In the genomic region with DNA sequence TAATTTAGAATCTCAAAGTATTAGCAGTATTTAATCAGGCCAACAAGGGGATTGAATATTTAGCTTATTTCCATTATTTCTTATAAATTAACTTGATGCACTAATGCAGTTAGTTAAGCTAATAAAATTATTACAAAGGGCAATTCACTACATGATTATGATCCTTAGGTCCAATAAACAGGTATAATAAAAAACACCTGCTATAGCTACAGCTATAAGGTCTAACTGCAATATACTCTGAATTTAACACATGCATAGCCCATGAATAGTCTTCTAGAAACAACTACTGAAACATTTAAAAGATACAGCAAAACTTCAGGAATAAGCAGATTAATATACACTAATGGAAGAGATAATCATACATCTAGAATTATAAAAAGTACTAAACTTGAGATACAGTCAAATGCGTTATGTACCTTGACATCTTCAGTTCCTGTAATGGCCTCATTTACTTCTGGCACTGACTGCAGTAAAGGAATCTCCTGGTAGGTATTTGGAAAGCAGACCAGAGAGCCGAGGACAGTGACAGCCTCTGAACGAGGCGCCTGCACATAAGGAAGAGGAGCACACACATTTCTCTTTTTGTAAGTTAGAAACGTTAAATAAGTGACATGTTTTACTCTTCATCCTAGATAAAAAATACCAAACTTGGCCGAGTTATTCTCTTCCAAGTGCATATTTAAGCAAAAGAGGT, we compare ENCODE assay signal across 34 cellular contexts.
"Had no signal": no experiment of that assay in that cellular context is flagged by ENCODE, and none has a peak within 500 bp of the region (broad histone marks: within the 10 kb centered on the region; RNA-seq: fewer than 3 reads in every experiment).

No MANE protein-coding gene starts in this region.

- H3K9me3 Mint-ChIP-seq: activated B cell treated with CpG ODN at 0.5 μM for 24 hours; activated CD4-positive, alpha-beta memory T cell treated with anti-CD3 and anti-CD28 coated beads for 36 hours; activated naive CD4-positive, alpha-beta T cell treated with anti-CD3 and anti-CD28 coated beads for 36 hours; activated naive CD4-positive, alpha-beta T cell treated with anti-CD3 and anti-CD28 coated beads, Interleukin-2, amount 50 U/mL, for 24 hours; activated naive CD8-positive, alpha-beta T cell treated with anti-CD3 and anti-CD28 coated beads for 36 hours; activated naive CD8-positive, alpha-beta T cell treated with anti-CD3 and anti-CD28 coated beads, Interleukin-2, amount 50 U/mL, for 24 hours; activated T-helper 1 cell treated with anti-CD3 and anti-CD28 coated beads, Interleukin-12 subunit alpha, Interleukin-12 subunit beta, Interleukin-2, Interleukin-4 antibody, amounts not matched to agents 30 ng/mL and 10 ng/mL and 1 ng/mL, durations not matched to agents 14 hours and 24 hours and 36 hours; activated T-helper 2 cell treated with anti-CD3 and anti-CD28 coated beads, Interferon-gamma antibody, Interleukin-2, Interleukin-4, amounts not matched to agents 10 μg/mL and 5 μg/mL and 100 μg/mL, durations not matched to agents 14 hours and 24 hours and 36 hours; effector memory CD8-positive, alpha-beta T cell; T-helper 2 cell treated with Interferon-gamma antibody and Interleukin-4, amounts not matched to agents 5 μg/mL and 100 μg/mL, for 36 hours had no signal

- H3K4me1 Mint-ChIP-seq: activated B cell treated with CpG ODN at 0.5 μM for 24 hours; activated CD8-positive, alpha-beta memory T cell treated with anti-CD3 and anti-CD28 coated beads, Interleukin-2, amount 10 ng/mL, durations not matched to agents 7 days and 5 days; activated naive CD4-positive, alpha-beta T cell treated with anti-CD3 and anti-CD28 coated beads, Interleukin-2, amount 50 U/mL, for 24 hours; activated naive CD8-positive, alpha-beta T cell treated with anti-CD3 and anti-CD28 coated beads for 36 hours; activated naive CD8-positive, alpha-beta T cell treated with anti-CD3 and anti-CD28 coated beads, Interleukin-2, amount 50 U/mL, for 24 hours; T-helper 17 cell had no signal

- H3K36me3 Mint-ChIP-seq: activated CD8-positive, alpha-beta memory T cell treated with anti-CD3 and anti-CD28 coated beads, Interleukin-2, amount 10 ng/mL, durations not matched to agents 7 days and 5 days; activated naive CD8-positive, alpha-beta T cell treated with anti-CD3 and anti-CD28 coated beads for 36 hours had no signal

- H3K4me3 Mint-ChIP-seq: activated B cell treated with CpG ODN at 0.5 μM for 24 hours; activated CD4-positive, alpha-beta memory T cell treated with anti-CD3 and anti-CD28 coated beads for 36 hours; activated CD8-positive, alpha-beta memory T cell treated with anti-CD3 and anti-CD28 coated beads, Interleukin-2, amount 10 ng/mL, durations not matched to agents 7 days and 5 days; activated CD8-positive, alpha-beta T cell treated with anti-CD3 and anti-CD28 coated beads, Interleukin-2, amount 10 ng/mL, durations not matched to agents 7 days and 5 days; activated naive CD4-positive, alpha-beta T cell treated with anti-CD3 and anti-CD28 coated beads for 36 hours; activated naive CD4-positive, alpha-beta T cell treated with anti-CD3 and anti-CD28 coated beads, Interleukin-2, amount 50 U/mL, for 24 hours; activated naive CD8-positive, alpha-beta T cell treated with anti-CD3 and anti-CD28 coated beads for 36 hours; activated naive CD8-positive, alpha-beta T cell treated with anti-CD3 and anti-CD28 coated beads, Interleukin-2, amount 50 U/mL, for 24 hours; activated T-helper 1 cell treated with anti-CD3 and anti-CD28 coated beads, Interleukin-12 subunit alpha, Interleukin-12 subunit beta, Interleukin-2, Interleukin-4 antibody, amounts not matched to agents 30 ng/mL and 10 ng/mL and 1 ng/mL, durations not matched to agents 14 hours and 24 hours and 36 hours; effector memory CD8-positive, alpha-beta T cell; T-helper 17 cell; T-helper 2 cell treated with Interferon-gamma antibody and Interleukin-4, amounts not matched to agents 5 μg/mL and 100 μg/mL, for 36 hours had no signal

- DNase-seq: activated B cell treated with CpG ODN at 0.5 μM for 24 hours; activated CD4-positive, alpha-beta memory T cell treated with anti-CD3 and anti-CD28 coated beads for 36 hours; activated CD4-positive, alpha-beta T cell treated with anti-CD3 and anti-CD28 coated beads for 48 hours; activated CD8-positive, alpha-beta memory T cell treated with anti-CD3 and anti-CD28 coated beads, Interleukin-2, amount 10 ng/mL, durations not matched to agents 7 days and 5 days; activated CD8-positive, alpha-beta memory T cell treated with anti-CD3 and anti-CD28 coated beads, Interleukin-2, amount 50 U/mL, for 4 hours; activated CD8-positive, alpha-beta T cell treated with anti-CD3 and anti-CD28 coated beads, Interleukin-2, amount 10 ng/mL, durations not matched to agents 7 days and 5 days; activated effector memory CD4-positive, alpha-beta T cell treated with anti-CD3 and anti-CD28 coated beads, Interleukin-2, amount 50 U/mL, for 16 hours; activated naive CD4-positive, alpha-beta T cell treated with anti-CD3 and anti-CD28 coated beads for 36 hours; activated naive CD8-positive, alpha-beta T cell treated with anti-CD3 and anti-CD28 coated beads for 36 hours; activated naive CD8-positive, alpha-beta T cell treated with anti-CD3 and anti-CD28 coated beads, Interleukin-2, amount 50 U/mL, for 24 hours; activated T-cell treated with anti-CD3 and anti-CD28 coated beads, Interleukin-2, amount 50 U/mL, for 1 hour; activated T-cell treated with anti-CD3 and anti-CD28 coated beads, Interleukin-2, amount 50 U/mL, for 48 hours; adrenal gland; amygdala; aorta; body of pancreas; cortex of kidney; dermis blood vessel endothelial cell; effector CD4-positive, alpha-beta T cell; effector memory CD8-positive, alpha-beta T cell; erythroblast; foreskin keratinocyte; gastrocnemius medialis; glutamatergic neuron; heart left ventricle; T-helper 1 cell; T-helper 17 cell; T1000; WERI-Rb-1 had no signal

- H3K27ac Mint-ChIP-seq: activated B cell treated with CpG ODN at 0.5 μM for 24 hours; activated CD4-positive, alpha-beta memory T cell treated with anti-CD3 and anti-CD28 coated beads for 36 hours; activated CD8-positive, alpha-beta memory T cell treated with anti-CD3 and anti-CD28 coated beads, Interleukin-2, amount 10 ng/mL, durations not matched to agents 7 days and 5 days; activated CD8-positive, alpha-beta T cell treated with anti-CD3 and anti-CD28 coated beads, Interleukin-2, amount 10 ng/mL, durations not matched to agents 7 days and 5 days; activated naive CD4-positive, alpha-beta T cell treated with anti-CD3 and anti-CD28 coated beads for 36 hours; activated naive CD4-positive, alpha-beta T cell treated with anti-CD3 and anti-CD28 coated beads, Interleukin-2, amount 50 U/mL, for 24 hours; activated naive CD8-positive, alpha-beta T cell treated with anti-CD3 and anti-CD28 coated beads for 36 hours; activated naive CD8-positive, alpha-beta T cell treated with anti-CD3 and anti-CD28 coated beads, Interleukin-2, amount 50 U/mL, for 24 hours; activated T-helper 1 cell treated with anti-CD3 and anti-CD28 coated beads, Interleukin-12 subunit alpha, Interleukin-12 subunit beta, Interleukin-2, Interleukin-4 antibody, amounts not matched to agents 30 ng/mL and 10 ng/mL and 1 ng/mL, durations not matched to agents 14 hours and 24 hours and 36 hours; activated T-helper 2 cell treated with anti-CD3 and anti-CD28 coated beads, Interferon-gamma antibody, Interleukin-2, Interleukin-4, amounts not matched to agents 10 μg/mL and 5 μg/mL and 100 μg/mL, durations not matched to agents 14 hours and 24 hours and 36 hours; effector memory CD8-positive, alpha-beta T cell; T-helper 17 cell; T-helper 2 cell treated with Interferon-gamma antibody and Interleukin-4, amounts not matched to agents 5 μg/mL and 100 μg/mL, for 36 hours had no signal

- H3K27me3 Mint-ChIP-seq: activated B cell treated with CpG ODN at 0.5 μM for 24 hours; activated CD4-positive, alpha-beta memory T cell treated with anti-CD3 and anti-CD28 coated beads for 36 hours; activated CD8-positive, alpha-beta memory T cell treated with anti-CD3 and anti-CD28 coated beads, Interleukin-2, amount 10 ng/mL, durations not matched to agents 7 days and 5 days; activated naive CD4-positive, alpha-beta T cell treated with anti-CD3 and anti-CD28 coated beads, Interleukin-2, amount 50 U/mL, for 24 hours; activated naive CD8-positive, alpha-beta T cell treated with anti-CD3 and anti-CD28 coated beads for 36 hours; activated naive CD8-positive, alpha-beta T cell treated with anti-CD3 and anti-CD28 coated beads, Interleukin-2, amount 50 U/mL, for 24 hours; effector memory CD8-positive, alpha-beta T cell; T-helper 17 cell had no signal

- ATAC-seq: activated CD4-positive, CD25-positive, alpha-beta regulatory T cell treated with anti-CD3 and anti-CD28 coated beads, Interleukin-2, amount 50 U/mL, for 24 hours; activated CD8-positive, alpha-beta memory T cell treated with anti-CD3 and anti-CD28 coated beads, Interleukin-2, amount 10 ng/mL, durations not matched to agents 7 days and 5 days; activated CD8-positive, alpha-beta T cell treated with anti-CD3 and anti-CD28 coated beads, Interleukin-2, amount 10 ng/mL, durations not matched to agents 7 days and 5 days; activated naive CD8-positive, alpha-beta T cell treated with anti-CD3 and anti-CD28 coated beads, Interleukin-2, amount 50 U/mL, for 24 hours; body of pancreas; effector memory CD8-positive, alpha-beta T cell; foreskin keratinocyte; gastrocnemius medialis; heart left ventricle; T-helper 17 cell had no signal
